In the genomic region with DNA sequence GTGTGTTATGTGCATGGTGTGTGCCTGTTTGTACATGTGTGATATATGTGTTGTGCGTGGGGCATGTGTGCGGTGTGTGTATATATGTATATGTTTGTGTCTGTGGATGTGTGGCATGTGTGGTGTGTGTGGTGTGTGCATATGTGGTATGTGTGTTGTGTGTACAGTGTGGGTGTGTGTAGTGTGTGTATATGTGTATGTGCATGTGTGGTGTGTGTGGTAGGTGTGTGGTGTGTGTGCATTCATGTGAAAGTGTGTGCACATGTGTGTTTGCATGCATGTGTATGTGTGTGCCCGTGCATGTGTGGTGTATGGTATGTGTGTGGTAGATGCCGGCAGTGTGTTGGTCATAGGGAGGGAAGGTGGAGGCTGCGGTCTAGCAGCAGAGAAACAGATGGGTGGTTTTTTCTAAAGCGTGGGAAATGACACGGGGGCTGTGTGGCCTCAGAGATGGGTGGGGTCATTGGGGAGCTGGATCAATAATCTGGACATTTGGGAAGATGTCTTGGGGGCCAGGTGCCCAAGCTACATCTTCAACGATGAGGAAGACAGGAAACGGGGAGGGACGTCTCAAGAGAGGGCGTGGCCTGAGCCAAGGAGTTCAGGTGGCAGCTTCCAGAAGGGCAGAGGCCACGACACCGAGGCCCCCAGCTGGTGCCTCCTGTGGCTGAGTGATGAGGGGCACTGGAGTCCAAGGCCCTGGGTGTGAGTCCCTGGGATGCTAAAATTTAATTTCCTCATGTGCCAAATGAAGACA, we compare ENCODE assay signal across 28 cellular contexts.
"Had no signal": no experiment of that assay in that cellular context is flagged by ENCODE, and none has a peak within 500 bp of the region (broad histone marks: within the 10 kb centered on the region; RNA-seq: fewer than 3 reads in every experiment).

No MANE protein-coding gene starts in this region.

- H3K27ac ChIP-seq: brain microvascular endothelial cell, colonic mucosa, left lung, ovary, prostate gland, skin epidermis, thoracic aorta had no signal

- H3K27ac Mint-ChIP-seq: activated CD4-positive, alpha-beta memory T cell treated with anti-CD3 and anti-CD28 coated beads for 36 hours; activated CD4-positive, alpha-beta T cell treated with anti-CD3 and anti-CD28 coated beads, Interleukin-2, amount 10 ng/mL, durations not matched to agents 24 days and 14 days; activated T-cell treated with anti-CD3 and anti-CD28 coated beads, Interleukin-2, amount 50 U/mL, for 24 hours; nephron; stimulated activated effector memory CD8-positive, alpha-beta T cell treated with anti-CD3 and anti-CD28 coated beads, Interleukin-12 subunit alpha, Interleukin-12 subunit beta, amount 100 ng/mL, for 72 hours; stimulated activated naive CD8-positive, alpha-beta T cell treated with anti-CD3 and anti-CD28 coated beads, Interleukin-15, Interleukin-2, amounts not matched to agents 100 ng/mL and 50 ng/mL, for 24 hours; T-helper 17 cell; type B pancreatic cell had no signal

- H3K36me3 Mint-ChIP-seq: activated CD4-positive, alpha-beta memory T cell treated with anti-CD3 and anti-CD28 coated beads for 36 hours; stimulated activated effector memory CD8-positive, alpha-beta T cell treated with anti-CD3 and anti-CD28 coated beads, Interleukin-12 subunit alpha, Interleukin-12 subunit beta, amount 100 ng/mL, for 72 hours; type B pancreatic cell had no signal

- H3K4me3 Mint-ChIP-seq: activated CD4-positive, alpha-beta memory T cell treated with anti-CD3 and anti-CD28 coated beads for 36 hours; activated CD4-positive, alpha-beta T cell treated with anti-CD3 and anti-CD28 coated beads, Interleukin-2, amount 10 ng/mL, durations not matched to agents 24 days and 14 days; activated T-cell treated with anti-CD3 and anti-CD28 coated beads, Interleukin-2, amount 50 U/mL, for 24 hours; central memory CD8-positive, alpha-beta T cell; nephron; stimulated activated effector memory CD8-positive, alpha-beta T cell treated with anti-CD3 and anti-CD28 coated beads, Interleukin-12 subunit alpha, Interleukin-12 subunit beta, amount 100 ng/mL, for 72 hours; stimulated activated naive CD8-positive, alpha-beta T cell treated with anti-CD3 and anti-CD28 coated beads, Interleukin-15, Interleukin-2, amounts not matched to agents 100 ng/mL and 50 ng/mL, for 24 hours; T-helper 17 cell; type B pancreatic cell had no signal

- ATAC-seq: left lung; sciatic nerve; stimulated activated effector memory CD8-positive, alpha-beta T cell treated with anti-CD3 and anti-CD28 coated beads, Interleukin-12 subunit alpha, Interleukin-12 subunit beta, amount 100 ng/mL, for 72 hours; T-helper 17 cell had no signal

- H3K27me3 Mint-ChIP-seq: activated CD4-positive, alpha-beta memory T cell treated with anti-CD3 and anti-CD28 coated beads for 36 hours; activated CD4-positive, alpha-beta T cell treated with anti-CD3 and anti-CD28 coated beads, Interleukin-2, amount 10 ng/mL, durations not matched to agents 24 days and 14 days; activated T-cell treated with anti-CD3 and anti-CD28 coated beads, Interleukin-2, amount 50 U/mL, for 24 hours; central memory CD8-positive, alpha-beta T cell; stimulated activated naive CD8-positive, alpha-beta T cell treated with anti-CD3 and anti-CD28 coated beads, Interleukin-15, Interleukin-2, amounts not matched to agents 100 ng/mL and 50 ng/mL, for 24 hours; T-helper 17 cell had no signal

- H3K4me1 ChIP-seq: colonic mucosa, left lung, prostate gland had no signal

- FAIRE-seq: astrocyte, endometrium, frontal cortex had no signal

- H3K4me1 Mint-ChIP-seq: activated CD4-positive, alpha-beta T cell treated with anti-CD3 and anti-CD28 coated beads, Interleukin-2, amount 10 ng/mL, durations not matched to agents 24 days and 14 days; central memory CD8-positive, alpha-beta T cell; nephron; stimulated activated effector memory CD8-positive, alpha-beta T cell treated with anti-CD3 and anti-CD28 coated beads, Interleukin-12 subunit alpha, Interleukin-12 subunit beta, amount 100 ng/mL, for 72 hours had no signal

- DNase-seq: activated CD4-positive, alpha-beta memory T cell treated with anti-CD3 and anti-CD28 coated beads for 36 hours; activated CD4-positive, alpha-beta T cell treated with anti-CD3 and anti-CD28 coated beads, Interleukin-2, amount 10 ng/mL, durations not matched to agents 24 days and 14 days; activated CD4-positive, CD25-positive, alpha-beta regulatory T cell treated with anti-CD3 and anti-CD28 coated beads, Interleukin-2, amount 50 U/mL, for 72 hours; activated CD8-positive, alpha-beta memory T cell treated with anti-CD3 and anti-CD28 coated beads, Interleukin-2, amount 50 U/mL, for 48 hours; activated gamma-delta T cell treated with Interleukin-2 at 50 U/mL for 16 hours; activated naive CD4-positive, alpha-beta T cell treated with anti-CD3 and anti-CD28 coated beads, Interleukin-2, amount 50 U/mL, for 16 hours; activated T-cell treated with anti-CD3 and anti-CD28 coated beads, Interleukin-2, amount 50 U/mL, for 24 hours; amniotic stem cell; brain microvascular endothelial cell; colonic mucosa; effector CD8-positive, alpha-beta T cell; ovary; stimulated activated CD4-positive, alpha-beta T cell treated with anti-CD3 and anti-CD28 coated beads, Interleukin-4, amount 100 ng/mL, for 24 hours; T-helper 17 cell had no signal

- H3K9me3 ChIP-seq: colonic mucosa, left lung, ovary, prostate gland, thoracic aorta had no signal

- H3K4me3 ChIP-seq: colonic mucosa, left lung, lung, ovary, prostate gland, skin epidermis, thoracic aorta had no signal

- H3K36me3 ChIP-seq: brain microvascular endothelial cell, colonic mucosa, left lung, ovary, prostate gland, thoracic aorta had no signal

- H3K9me3 Mint-ChIP-seq: activated CD4-positive, alpha-beta memory T cell treated with anti-CD3 and anti-CD28 coated beads for 36 hours; activated T-cell treated with anti-CD3 and anti-CD28 coated beads, Interleukin-2, amount 50 U/mL, for 24 hours; nephron; stimulated activated effector memory CD8-positive, alpha-beta T cell treated with anti-CD3 and anti-CD28 coated beads, Interleukin-12 subunit alpha, Interleukin-12 subunit beta, amount 100 ng/mL, for 72 hours; stimulated activated naive CD8-positive, alpha-beta T cell treated with anti-CD3 and anti-CD28 coated beads, Interleukin-15, Interleukin-2, amounts not matched to agents 100 ng/mL and 50 ng/mL, for 24 hours; type B pancreatic cell had no signal

- H3K27me3 ChIP-seq: brain microvascular endothelial cell, colonic mucosa, left lung, ovary had no signal
